In genomic region chr6:40227735-40228134, GRCh38 we compare ENCODE assay signal across 23 cellular contexts.
DNase-seq lines count a peak whose midpoint lies in the region; ATAC-seq and TF ChIP-seq lines count a peak whose summit lies in the region.
"Had no signal": no experiment of that assay in that cellular context is flagged by ENCODE, and none has a peak within 500 bp of the region (broad histone marks: within the 10 kb centered on the region; RNA-seq: fewer than 3 reads in every experiment).

No MANE protein-coding gene starts in this region.

- H3K27me3 ChIP-seq in DND-41 (ENCODE audit: insufficient read depth, low read length, poor library complexity) (no peaks in the 10 kb centered on the region), neuronal stem cell (ENCODE audit: control insufficient read depth in 3 of 3, insufficient read depth in 3 of 3, low read depth in 1 of 3, low read length in 3 of 3) (no peaks in the 10 kb centered on the region)
- H3K27me3 ChIP-seq: BLaER1 had no signal

- H3K27ac ChIP-seq in DND-41 (ENCODE audit: low read length) = no peak overlapping the region
- no peak overlapping the region for H3K27ac ChIP-seq in neuronal stem cell (replicated peaks; ENCODE audit: low read length)
- H3K27ac ChIP-seq: BLaER1 had no signal

- H3K14ac ChIP-seq in neuronal stem cell (ENCODE audit: low read length) = no peak overlapping the region

- no peak overlapping the region for H4K8ac ChIP-seq in neuronal stem cell (ENCODE audit: low read depth, low read length)

- no peak overlapping the region for H2BK15ac ChIP-seq in neuronal stem cell (ENCODE audit: low read length)

- no peaks in the 10 kb centered on the region for H3K4me1 ChIP-seq in DND-41 (ENCODE audit: insufficient read depth, low read length)
- H3K4me1 ChIP-seq in neuronal stem cell (ENCODE audit: control insufficient read depth in 2 of 2, insufficient read depth in 1 of 2, low read depth in 1 of 2, low read length in 2 of 2) = no peaks in the 10 kb centered on the region
- H3K4me1 ChIP-seq: BE2C, BLaER1, Caco-2 had no signal

- no CpG with 5 or more reads among the region's 8 CpGs for WGBS in neuronal stem cell (ENCODE audit: extremely low coverage in 2 of 2, insufficient read length in 2 of 2, insufficient replicate concordance in 1 of 2), 2 donors

- peak overlapping the region; percentile 42 for H3K18ac ChIP-seq in neuronal stem cell (ENCODE audit: low read length)

- H3K36me3 ChIP-seq in DND-41 (ENCODE audit: insufficient read depth, low read length) = no peaks in the 10 kb centered on the region
- H3K36me3 ChIP-seq in neuronal stem cell (replicated peaks in 1 of 2; ENCODE audit: control insufficient read depth in 2 of 2, insufficient read depth in 2 of 2, low read length in 2 of 2) = no peaks in the 10 kb centered on the region
- H3K36me3 ChIP-seq: BE2C, BLaER1 had no signal

- H4K20me1 ChIP-seq in DND-41 (ENCODE audit: insufficient read depth, low read length) = no peaks in the 10 kb centered on the region
- H4K20me1 ChIP-seq: BLaER1 had no signal

- no peak for ATAC-seq in DND-41 (ENCODE audit: insufficient read depth, low read depth)
- no peak for ATAC-seq in GM19395 (IDR thresholded peaks at IDR 0.05; ENCODE audit: unreplicated experiment)

- DNase-seq in DND-41 (peak; percentile 19), NCI-H510A (lab: John Stamatoyannopoulos, UW) (peak; percentile 30), RPMI8226 (peak; percentile 39), neuronal stem cell (ENCODE audit: low spot score) (no peak), dermis blood vessel endothelial cell (no peak), D341Med (ENCODE audit: low spot score) (no peak), NCI-H1092 treated with DMSO at 0.1 percent for 48 hours (lab: John Stamatoyannopoulos, UW) (no peak)
- DNase-seq: 8988T; ACHN; BE2C; C1 segment of cervical spinal cord; Caco-2; Calu3; CD4-positive, alpha-beta memory T cell; CD4-positive, CD25-positive, alpha-beta regulatory T cell; CD8-positive, alpha-beta memory T cell; DMS 273 treated with DMSO at 0.1 percent for 48 hours; DMS153; DMS53; DMS79; GF-D8 had no signal

- peak overlapping the region; percentile 4 for H3K23ac ChIP-seq in neuronal stem cell (ENCODE audit: low read depth, low read length, poor library complexity)

- H4K91ac ChIP-seq in neuronal stem cell (ENCODE audit: low read depth, low read length, poor library complexity) = no peak overlapping the region

- no peak overlapping the region for H2AFZ ChIP-seq in DND-41 (ENCODE audit: low read depth, low read length)
- H2AFZ ChIP-seq in neuronal stem cell (ENCODE audit: low read length) = no peak overlapping the region

- no peaks in the 10 kb centered on the region for H3K79me1 ChIP-seq in neuronal stem cell (ENCODE audit: low read depth, low read length)

- H3K9me3 ChIP-seq in DND-41 (ENCODE audit: insufficient read depth, low read length, severe bottlenecking) (peaks cover 5% of the 10 kb centered on the region), neuronal stem cell (replicated peaks in 1 of 2; ENCODE audit: control insufficient read depth in 2 of 2, insufficient read depth in 1 of 2, low read depth in 1 of 2, low read length in 2 of 2) (no peaks in the 10 kb centered on the region)
- H3K9me3 ChIP-seq: BE2C had no signal

- H3K4me2 ChIP-seq in DND-41 (ENCODE audit: insufficient read depth, low read length) (no peak overlapping the region), neuronal stem cell (ENCODE audit: insufficient read depth, low read length, poor library complexity, severe bottlenecking) (no peak overlapping the region)
- H3K4me2 ChIP-seq: BLaER1 had no signal

- H3K79me2 ChIP-seq in DND-41 (ENCODE audit: insufficient read depth, low read length) = no peaks in the 10 kb centered on the region

- no peak overlapping the region for H3K9ac ChIP-seq in DND-41 (ENCODE audit: low read depth, low read length)
- no peak overlapping the region for H3K9ac ChIP-seq in neuronal stem cell (ENCODE audit: low read depth, low read length, poor library complexity)
- H3K9ac ChIP-seq: BLaER1 had no signal

- no peak overlapping the region for H2BK12ac ChIP-seq in neuronal stem cell (ENCODE audit: low read length)

- H2BK5ac ChIP-seq in neuronal stem cell (ENCODE audit: low read length) = no peak overlapping the region

- no peak overlapping the region for H2BK120ac ChIP-seq in neuronal stem cell (ENCODE audit: low read depth, low read length)

- H3K4me3 ChIP-seq in DND-41 (ENCODE audit: low read depth in 1 of 2, low read length in 2 of 2) (no peak overlapping the region), neuronal stem cell (ENCODE audit: low read length in 2 of 2) (no peak overlapping the region)
- H3K4me3 ChIP-seq: BLaER1 had no signal

- H3K4ac ChIP-seq in neuronal stem cell (ENCODE audit: low read length) = no peak overlapping the region

- TF ChIP-seq CTCF in DND-41 (IDR thresholded peaks at IDR 0.05; ENCODE audit: borderline replicate concordance, extremely low read depth, low read length, poor library complexity, severe bottlenecking) = no peak

- no peak overlapping the region for H2AK5ac ChIP-seq in neuronal stem cell (ENCODE audit: low read depth, low read length)

Comparison
In these comparisons a context has a peak if more than half of its experiments do, and no peak if none do; other contexts are left out.
1. DNase-seq: peak in DND-41 (single experiment), NCI-H510A (single experiment) and RPMI8226 (single experiment); none in neuronal stem cell (single experiment), dermis blood vessel endothelial cell (single experiment), D341Med (single experiment) and NCI-H1092 treated with DMSO at 0.1 percent for 48 hours (single experiment).